ENCODE assay signal across 22 cellular contexts in the genomic region with DNA sequence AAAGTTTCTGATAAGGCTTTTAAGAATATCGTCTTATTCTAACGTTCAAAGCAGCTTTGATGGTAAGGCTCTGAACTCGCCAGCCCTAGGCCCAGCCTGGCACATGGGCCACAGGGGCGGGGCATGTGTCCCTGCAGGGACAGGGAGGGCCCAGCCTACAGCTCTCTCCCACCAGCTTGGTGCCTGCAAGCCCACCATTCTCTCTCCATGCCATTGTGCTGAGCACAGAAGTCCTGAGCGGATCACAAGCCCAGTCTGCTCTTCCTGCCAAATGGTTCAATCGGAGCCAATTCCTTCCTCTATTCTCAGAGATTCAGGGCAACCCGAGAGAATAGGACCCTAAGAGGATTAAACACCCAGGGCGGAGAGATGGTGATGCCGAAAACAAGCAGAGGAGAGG. TPM values are rescaled to one million over a fixed set of nuclear protein-coding genes. Genes with fewer than 3 reads are reported as not detected.
DNase-seq lines count a peak whose midpoint lies in the region; ATAC-seq and TF ChIP-seq lines count a peak whose summit lies in the region.
"Had no signal": no experiment of that assay in that cellular context is flagged by ENCODE, and none has a peak within 500 bp of the region (broad histone marks: within the 10 kb centered on the region; RNA-seq: fewer than 3 reads in every experiment).

No MANE protein-coding gene starts in this region.

- H4K5ac ChIP-seq in mesendoderm (ENCODE audit: low read length) = no peak overlapping the region

- no peak overlapping the region for H4K8ac ChIP-seq in mesendoderm (ENCODE audit: low read depth, low read length)

- WGBS in gastroesophageal sphincter (ENCODE audit: low coverage in 1 of 2), 2 donors = 74 to 85% methylated on average over 4 to 5 of the region's 9 CpGs
- WGBS in mesendoderm (ENCODE audit: extremely low coverage, insufficient coverage, low lambda C conversion rate) = no CpG with 5 or more reads among the region's 9 CpGs

- no peaks in the 10 kb centered on the region for H3K79me2 ChIP-seq in mesendoderm (ENCODE audit: control insufficient read depth, insufficient read depth, low read length)

- TF ChIP-seq CTCF in brain (conservative IDR thresholded peaks at IDR 0.05) = no peak
- TF ChIP-seq CTCF in gastroesophageal sphincter (IDR thresholded peaks at IDR 0.05) = no peak
- no peak for TF ChIP-seq CTCF in upper lobe of right lung (IDR thresholded peaks at IDR 0.05)

- H3K23ac ChIP-seq in mesendoderm (ENCODE audit: low read length) = no peak overlapping the region

- H3K4me1 Mint-ChIP-seq in brain = peaks cover 87% of the 10 kb centered on the region

- H3K4ac ChIP-seq in mesendoderm (ENCODE audit: low read depth, low read length) = peak overlapping the region; percentile 63

- DNase-seq in mesendoderm (peak; percentile 62), upper lobe of right lung (no peak), SHP77 (lab: John Stamatoyannopoulos, UW) (no peak), DMS79 treated with DMSO at 0.1 percent for 48 hours (lab: John Stamatoyannopoulos, UW) (no peak), OCI-M2 (lab: John Stamatoyannopoulos, UW; ENCODE audit: unreplicated experiment) (no peak)
- DNase-seq: activated naive CD4-positive, alpha-beta T cell; activated T-cell treated with anti-CD3 and anti-CD28 coated beads for 4 hours; aorta; colonic mucosa; COR-L47; foreskin melanocyte; KG1; mammary epithelial cell; NCI-H2081; NCI-H510A; stimulated activated naive CD4-positive, alpha-beta T cell treated with Interleukin-2 at 50 U/mL for 16 hours; T-helper 1 cell had no signal

- peak overlapping the region; percentile 82 for H3K56ac ChIP-seq in mesendoderm (ENCODE audit: low read length)

- H3K4me3 ChIP-seq in gastroesophageal sphincter = no peak overlapping the region
- H3K4me3 ChIP-seq in mesendoderm (ENCODE audit: low read length) = no peak overlapping the region
- H3K4me3 ChIP-seq in upper lobe of right lung = no peak overlapping the region
- H3K4me3 ChIP-seq: colonic mucosa, upper lobe of left lung had no signal

- H3K27me3 ChIP-seq in gastroesophageal sphincter (peaks cover 3% of the 10 kb centered on the region), mesendoderm (ENCODE audit: insufficient read depth, low read length, poor library complexity) (no peaks in the 10 kb centered on the region), upper lobe of right lung (no peaks in the 10 kb centered on the region)
- H3K27me3 ChIP-seq: colonic mucosa, upper lobe of left lung had no signal

- no peak overlapping the region for H2BK15ac ChIP-seq in mesendoderm (replicated peaks; ENCODE audit: low read depth)

- peak overlapping the region; percentile 22 for H3K9ac ChIP-seq in mesendoderm (ENCODE audit: low read length)

- peak overlapping the region; percentile 74 to 98 (median 93) for H3K27ac Mint-ChIP-seq in brain
- H3K27ac Mint-ChIP-seq: natural killer cell treated with Interleukin-12 subunit alpha and Interleukin-12 subunit beta and Interleukin-15 and Interleukin-18, amount 100 ng/mL, for 72 hours had no signal

- intact Hi-C loops in upper lobe of right lung (cut with DNase I) = no loop called here

- H3K27ac ChIP-seq in gastroesophageal sphincter (peak overlapping the region in 3 of 4 donors; percentile 57 to 63 (median 61)), mesendoderm (ENCODE audit: low read depth, low read length) (peak overlapping the region; percentile 60), upper lobe of right lung (peak overlapping the region; percentile 52)
- H3K27ac ChIP-seq: colonic mucosa, upper lobe of left lung had no signal

- H3K79me1 ChIP-seq in mesendoderm (ENCODE audit: low read length) = no peaks in the 10 kb centered on the region

- peak overlapping the region; percentile 33 for H2BK120ac ChIP-seq in mesendoderm (ENCODE audit: low read depth, low read length)

- no peaks in the 10 kb centered on the region for H3K36me3 Mint-ChIP-seq in brain
- H3K36me3 Mint-ChIP-seq: natural killer cell treated with Interleukin-12 subunit alpha and Interleukin-12 subunit beta and Interleukin-15 and Interleukin-18, amount 100 ng/mL, for 72 hours had no signal

- H3K4me3 Mint-ChIP-seq in brain = peak overlapping the region; percentile 44 to 84 (median 76)
- H3K4me3 Mint-ChIP-seq: natural killer cell treated with Interleukin-12 subunit alpha and Interleukin-12 subunit beta and Interleukin-15 and Interleukin-18, amount 100 ng/mL, for 72 hours had no signal

- H3K4me1 ChIP-seq in gastroesophageal sphincter (peaks cover 0 to 23% (median 0%) of the 10 kb centered on the region in 3 donors), mesendoderm (ENCODE audit: control insufficient read depth, low read depth, low read length) (peaks cover 14% of the 10 kb centered on the region), upper lobe of right lung (peaks cover 21% of the 10 kb centered on the region)
- H3K4me1 ChIP-seq: colonic mucosa had no signal

- H3K18ac ChIP-seq in mesendoderm (ENCODE audit: low read length) = peak overlapping the region; percentile 20

- ATAC-seq in gastroesophageal sphincter (no peak), upper lobe of right lung (peak; percentile 22)
- ATAC-seq: HCT116; natural killer cell treated with Interleukin-12 subunit alpha and Interleukin-12 subunit beta and Interleukin-15 and Interleukin-18, amount 100 ng/mL, for 72 hours had no signal

- H3K9me3 Mint-ChIP-seq in brain = peaks cover 0 to 3% (median 0%) of the 10 kb centered on the region in 5 experiments
- H3K9me3 Mint-ChIP-seq: natural killer cell treated with Interleukin-12 subunit alpha and Interleukin-12 subunit beta and Interleukin-15 and Interleukin-18, amount 100 ng/mL, for 72 hours had no signal

- H3K27me3 Mint-ChIP-seq in brain = peaks cover 3% of the 10 kb centered on the region

- H3K36me3 ChIP-seq in gastroesophageal sphincter (no peaks in the 10 kb centered on the region), mesendoderm (ENCODE audit: control insufficient read depth, insufficient read depth, low read length) (no peaks in the 10 kb centered on the region), upper lobe of right lung (no peaks in the 10 kb centered on the region)
- H3K36me3 ChIP-seq: colonic mucosa, upper lobe of left lung had no signal

- H2AK5ac ChIP-seq in mesendoderm (ENCODE audit: low read length) = peak overlapping the region; percentile 32

- TF ChIP-seq EP300 in gastroesophageal sphincter (IDR thresholded peaks at IDR 0.05) = no peak

- TF ChIP-seq POLR2A in gastroesophageal sphincter (IDR thresholded peaks at IDR 0.05) = no peak

- H2BK5ac ChIP-seq in mesendoderm (ENCODE audit: low read length) = peak overlapping the region; percentile 94

- no peaks in the 10 kb centered on the region for H3K9me3 ChIP-seq in gastroesophageal sphincter
- no peaks in the 10 kb centered on the region for H3K9me3 ChIP-seq in upper lobe of right lung
- H3K9me3 ChIP-seq: colonic mucosa, upper lobe of left lung had no signal

- H3K4me2 ChIP-seq in mesendoderm (ENCODE audit: low read length) = no peak overlapping the region

RNA-seq across cellular contexts. Expression of a gene that starts 50.3 kb away (rescaled TPM):
- polyA plus RNA-seq in brain (ENCODE audit: insufficient read depth, low read depth, low replicate concordance) = 36.8 TPM
- total RNA-seq in gastroesophageal sphincter (100 to 1,000 TPM in 1 of 4 donors, 10 to 100 TPM in 3; 34.7 to 196 (median 41.3) TPM), upper lobe of right lung (27.6 TPM)
- 34.5 TPM for polyA plus RNA-seq in mesendoderm (2013, experiment 1 of 2)
- 34.9 TPM for polyA plus RNA-seq in mesendoderm (2013, experiment 2 of 2)
- total RNA-seq: natural killer cell treated with Interleukin-12 subunit alpha and Interleukin-12 subunit beta and Interleukin-15 and Interleukin-18, amount 100 ng/mL, for 72 hours had no signal
